ENCODE assay signal across 23 cellular contexts in the genomic region with DNA sequence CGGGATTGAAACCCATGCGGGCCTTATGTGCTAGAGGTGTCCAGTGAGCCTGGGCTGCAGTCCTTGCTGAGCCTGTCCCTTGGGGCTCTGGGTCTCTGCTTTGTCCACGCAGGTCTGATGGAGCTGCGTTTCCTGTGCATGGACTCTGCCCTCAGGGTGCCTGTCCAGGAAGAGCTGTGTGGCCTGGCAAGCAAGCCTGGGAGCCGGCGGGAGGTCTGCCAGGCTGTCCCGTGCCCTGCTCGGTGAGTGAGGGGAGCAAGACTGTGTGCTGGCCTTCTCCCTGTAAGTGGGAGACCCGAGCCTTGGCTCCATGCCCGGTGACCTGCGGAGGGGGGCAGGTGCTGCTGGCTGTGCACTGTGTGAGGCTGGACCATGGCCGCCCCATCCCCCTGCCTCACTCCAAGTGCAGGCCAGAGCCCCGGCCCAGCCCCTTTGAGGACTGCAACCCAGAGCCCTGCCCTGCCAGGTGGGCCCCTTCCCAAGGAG.
"Had no signal": no experiment of that assay in that cellular context is flagged by ENCODE, and none has a peak within 500 bp of the region (broad histone marks: within the 10 kb centered on the region; RNA-seq: fewer than 3 reads in every experiment).

No MANE protein-coding gene starts in this region.

- H3K9me3 ChIP-seq: gastroesophageal sphincter, heart left ventricle, neutrophil, thoracic aorta, upper lobe of right lung had no signal

- H3K4me3 ChIP-seq: coronary artery, gastroesophageal sphincter, heart left ventricle, thoracic aorta, upper lobe of right lung had no signal

- H3K36me3 ChIP-seq: gastroesophageal sphincter, heart left ventricle, neutrophil, thoracic aorta, upper lobe of right lung had no signal

- DNase-seq: activated B cell treated with CpG ODN at 0.5 μM for 24 hours; activated CD4-positive, alpha-beta memory T cell treated with anti-CD3 and anti-CD28 coated beads, Interleukin-2, amount 10 ng/mL, durations not matched to agents 7 days and 5 days; activated CD4-positive, alpha-beta T cell treated with anti-CD3 and anti-CD28 coated beads for 4 hours; activated CD8-positive, alpha-beta memory T cell treated with anti-CD3 and anti-CD28 coated beads, Interleukin-2, amount 10 ng/mL, durations not matched to agents 7 days and 5 days; activated naive CD4-positive, alpha-beta T cell treated with anti-CD3 and anti-CD28 coated beads for 36 hours; activated T-cell treated with anti-CD3 and anti-CD28 coated beads, Interleukin-2, amount 50 U/mL, for 1 hour; aorta; erythroblast; heart left ventricle; left ventricle myocardium superior; naive B cell; stimulated activated CD4-positive, alpha-beta T cell treated with anti-CD3 and anti-CD28 coated beads, Interleukin-2, amount 100 ng/mL, for 48 hours; T-cell; upper lobe of right lung had no signal

- FAIRE-seq: endometrium had no signal

- H3K36me3 Mint-ChIP-seq: activated CD8-positive, alpha-beta memory T cell treated with anti-CD3 and anti-CD28 coated beads, Interleukin-2, amount 10 ng/mL, durations not matched to agents 7 days and 5 days; memory B cell; naive B cell; T-cell had no signal

- H3K27ac Mint-ChIP-seq: activated B cell treated with CpG ODN at 0.5 μM for 24 hours; activated CD4-positive, alpha-beta memory T cell treated with anti-CD3 and anti-CD28 coated beads, Interleukin-2, amount 10 ng/mL, durations not matched to agents 7 days and 5 days; activated CD8-positive, alpha-beta memory T cell treated with anti-CD3 and anti-CD28 coated beads, Interleukin-2, amount 10 ng/mL, durations not matched to agents 7 days and 5 days; activated naive CD4-positive, alpha-beta T cell treated with anti-CD3 and anti-CD28 coated beads for 36 hours; activated T-helper 2 cell treated with anti-CD3 and anti-CD28 coated beads, Interferon-gamma antibody, Interleukin-2, Interleukin-4, amounts not matched to agents 10 μg/mL and 5 μg/mL and 100 μg/mL, durations not matched to agents 14 hours and 24 hours and 36 hours; memory B cell; T-cell had no signal

- H3K79me2 ChIP-seq: parathyroid adenoma had no signal

- H3K27ac ChIP-seq: coronary artery, gastroesophageal sphincter, heart left ventricle, neutrophil, parathyroid adenoma, thoracic aorta, upper lobe of right lung had no signal

- H2AFZ ChIP-seq: parathyroid adenoma had no signal

- H3K4me1 Mint-ChIP-seq: activated B cell treated with CpG ODN at 0.5 μM for 24 hours; activated CD4-positive, alpha-beta memory T cell treated with anti-CD3 and anti-CD28 coated beads, Interleukin-2, amount 10 ng/mL, durations not matched to agents 7 days and 5 days; activated CD8-positive, alpha-beta memory T cell treated with anti-CD3 and anti-CD28 coated beads, Interleukin-2, amount 10 ng/mL, durations not matched to agents 7 days and 5 days; central memory CD8-positive, alpha-beta T cell; memory B cell; T-cell had no signal

- H3K9ac ChIP-seq: parathyroid adenoma had no signal

- H3K4me1 ChIP-seq: gastroesophageal sphincter, heart left ventricle, parathyroid adenoma, upper lobe of right lung had no signal

- H3K4me3 Mint-ChIP-seq: activated B cell treated with CpG ODN at 0.5 μM for 24 hours; activated CD4-positive, alpha-beta memory T cell treated with anti-CD3 and anti-CD28 coated beads, Interleukin-2, amount 10 ng/mL, durations not matched to agents 7 days and 5 days; activated CD8-positive, alpha-beta memory T cell treated with anti-CD3 and anti-CD28 coated beads, Interleukin-2, amount 10 ng/mL, durations not matched to agents 7 days and 5 days; activated naive CD4-positive, alpha-beta T cell treated with anti-CD3 and anti-CD28 coated beads for 36 hours; central memory CD8-positive, alpha-beta T cell; memory B cell; T-cell had no signal

- H3K27me3 ChIP-seq: gastroesophageal sphincter, heart left ventricle, neutrophil, upper lobe of right lung had no signal

- ATAC-seq: activated CD8-positive, alpha-beta memory T cell treated with anti-CD3 and anti-CD28 coated beads, Interleukin-2, amount 10 ng/mL, durations not matched to agents 7 days and 5 days; gastroesophageal sphincter; left ventricle myocardium superior; T-cell; upper lobe of right lung had no signal

- H3K27me3 Mint-ChIP-seq: activated B cell treated with CpG ODN at 0.5 μM for 24 hours had no signal

- H3K9me3 Mint-ChIP-seq: activated B cell treated with CpG ODN at 0.5 μM for 24 hours; activated CD4-positive, alpha-beta memory T cell treated with anti-CD3 and anti-CD28 coated beads, Interleukin-2, amount 10 ng/mL, durations not matched to agents 7 days and 5 days; activated naive CD4-positive, alpha-beta T cell treated with anti-CD3 and anti-CD28 coated beads for 36 hours; activated T-helper 2 cell treated with anti-CD3 and anti-CD28 coated beads, Interferon-gamma antibody, Interleukin-2, Interleukin-4, amounts not matched to agents 10 μg/mL and 5 μg/mL and 100 μg/mL, durations not matched to agents 14 hours and 24 hours and 36 hours; central memory CD8-positive, alpha-beta T cell; memory B cell; naive B cell; T-cell had no signal
